In genomic region chr14:50342211-50343080, GRCh38 we compare ENCODE assay signal across 8 cellular contexts. TPM values are rescaled to one million over a fixed set of nuclear protein-coding genes. Genes with fewer than 3 reads are reported as not detected.
DNase-seq lines count a peak whose midpoint lies in the region; ATAC-seq and TF ChIP-seq lines count a peak whose summit lies in the region.

No MANE protein-coding gene starts in this region.

- no peaks in the 10 kb centered on the region for H3K4me1 ChIP-seq in H9 (ENCODE audit: insufficient read depth, low read length)
- peaks cover 41% of the 10 kb centered on the region for H3K4me1 ChIP-seq in osteoblast (ENCODE audit: insufficient read depth, low read length)

- H2BK5ac ChIP-seq in H9 (ENCODE audit: insufficient read length, low read length): no peak overlapping the region

- no peaks in the 10 kb centered on the region for H3K79me2 ChIP-seq in H9 (ENCODE audit: insufficient read depth, low read length)
- no peaks in the 10 kb centered on the region for H3K79me2 ChIP-seq in osteoblast (ENCODE audit: insufficient read depth, low read length)

- H3K4me3 Mint-ChIP-seq in H9: no peak overlapping the region

- no peaks in the 10 kb centered on the region for H4K20me1 ChIP-seq in H9 (ENCODE audit: control insufficient read depth, insufficient read depth, insufficient read length)
- no peaks in the 10 kb centered on the region for H4K20me1 ChIP-seq in osteoblast (ENCODE audit: insufficient read depth, low read length)

- H4K91ac ChIP-seq in H9 (ENCODE audit: insufficient read length, low read depth, low read length): no peak overlapping the region

- H3K27ac ChIP-seq in H9 (ENCODE audit: insufficient read length, low read depth, low read length) (no peak overlapping the region), osteoblast (ENCODE audit: low read depth, low read length) (peak overlapping the region; percentile 44)

- H3K27me3 ChIP-seq in H9 (ENCODE audit: insufficient read depth, low read length): no peaks in the 10 kb centered on the region
- H3K27me3 ChIP-seq in osteoblast (ENCODE audit: insufficient read depth, low read length): no peaks in the 10 kb centered on the region

- intact Hi-C loops in posterior vena cava (cut with DNase I): loop anchor here in 1 of 2 donors (10.0 kb wide), 1 partner anchor 52 kb away; the partner anchor contains the start of gene CDKL1

- no CpG with 5 or more reads among the region's 8 CpGs for WGBS in H9 (ENCODE audit: extremely low coverage, insufficient read length, low lambda C conversion rate)

- no peaks in the 10 kb centered on the region for H3K9me3 Mint-ChIP-seq in H9

- H3K4ac ChIP-seq in H9 (ENCODE audit: low read depth, low read length): no peak overlapping the region

- peak overlapping the region in 2 of 3 experiments; percentile 62; a peak in 1 of 7 replicates for H3K27ac Mint-ChIP-seq in H9

- no peaks in the 10 kb centered on the region for H3K36me3 ChIP-seq in osteoblast (ENCODE audit: insufficient read depth, low read length)

- H2BK120ac ChIP-seq in H9 (ENCODE audit: low read depth, low read length, poor library complexity, severe bottlenecking): no peak overlapping the region

- H2BK20ac ChIP-seq in H9 (ENCODE audit: low read depth, low read length, poor library complexity, severe bottlenecking): no peak overlapping the region

- H3K27me3 Mint-ChIP-seq in H9 (ENCODE audit: low read depth): no peaks in the 10 kb centered on the region; the same call in 1 of the 2 replicates

- H3K9me3 ChIP-seq in H9 (ENCODE audit: control insufficient read depth, low read depth, low read length) (no peaks in the 10 kb centered on the region), osteoblast (ENCODE audit: low read depth, low read length) (no peaks in the 10 kb centered on the region)

- H3K23ac ChIP-seq in H9 (ENCODE audit: insufficient read length, low read depth, low read length): no peak overlapping the region

- H2BK15ac ChIP-seq in H9 (ENCODE audit: low read depth, low read length): no peak overlapping the region

- H3K23me2 ChIP-seq in H9 (ENCODE audit: insufficient read length, low read depth, low read length, poor library complexity, severe bottlenecking): no peaks in the 10 kb centered on the region

- peak; percentile 43; the same call in 2 of the 3 replicates for TF ChIP-seq CTCF in H9 (conservative IDR thresholded peaks at IDR 0.05)
- peak; percentile 37 for TF ChIP-seq CTCF in osteoblast (IDR thresholded peaks at IDR 0.05; ENCODE audit: extremely low read depth, low read depth, low read length)

- DNase-seq in COR-L47 (lab: John Stamatoyannopoulos, UW) (peak; percentile 65), H9 (peak; percentile 55), NCI-H460 (ENCODE audit: extremely low read depth, low read depth) (peak; percentile 55), globus pallidus (ENCODE audit: low spot score) (peak; percentile 91), osteoblast (ENCODE audit: insufficient read length, low spot score, missing footprints) (no peak), posterior vena cava (ENCODE audit: low spot score) (no peak)
- peak; percentile 21 for DNase-seq in activated naive CD4-positive, alpha-beta T cell treated with Interleukin-2 at 50 U/mL for 16 hours

- peaks cover 7 to 23% of the 10 kb centered on the region in 2 experiments for H3K4me1 Mint-ChIP-seq in H9

- H2AK5ac ChIP-seq in H9 (ENCODE audit: insufficient read length, low read length): no peak overlapping the region

- no peak for ATAC-seq in GM18520 (IDR thresholded peaks at IDR 0.05; ENCODE audit: unreplicated experiment)

- no peak overlapping the region for H3K9ac ChIP-seq in H9 (ENCODE audit: extremely low read depth, insufficient read length, low read length)

- H2BK12ac ChIP-seq in H9 (ENCODE audit: insufficient read length, low read depth, low read length): no peak overlapping the region

- no peak overlapping the region for H3K14ac ChIP-seq in H9 (ENCODE audit: insufficient read depth, low read length)

- H2AFZ ChIP-seq in H9 (ENCODE audit: low read length): no peak overlapping the region
- H2AFZ ChIP-seq in osteoblast (ENCODE audit: low read length): peak overlapping the region; percentile 59

- no peak overlapping the region for H3K18ac ChIP-seq in H9 (ENCODE audit: insufficient read length, low read depth, low read length)

- peak overlapping the region; percentile 63 for H3K4me3 ChIP-seq in osteoblast (ENCODE audit: insufficient read depth, low read length)

- no peak overlapping the region for H3K4me2 ChIP-seq in H9 (ENCODE audit: insufficient read depth, insufficient read length, low read length)
- peak overlapping the region; percentile 85 for H3K4me2 ChIP-seq in osteoblast (ENCODE audit: insufficient read depth, low read length)

- H3K79me1 ChIP-seq in H9 (ENCODE audit: insufficient read depth, low read depth, low read length, poor library complexity, severe bottlenecking): no peaks in the 10 kb centered on the region

- H4K8ac ChIP-seq in H9 (replicated peaks; ENCODE audit: insufficient read length, low read depth, low read length): no peak overlapping the region

- no peak overlapping the region for H3T11ph ChIP-seq in H9 (ENCODE audit: low read length)

- H3K56ac ChIP-seq in H9 (ENCODE audit: insufficient read length, low read depth, low read length): no peak overlapping the region

- no peaks in the 10 kb centered on the region for H3K36me3 Mint-ChIP-seq in H9 (ENCODE audit: insufficient read depth in 1 of 3, low read depth in 3 of 3)

- H4K5ac ChIP-seq in H9 (ENCODE audit: insufficient read length, low read depth, low read length): no peak overlapping the region

RNA-seq across cellular contexts. Expression of gene DMAC2L, which starts 30.3 kb away (rescaled TPM):
- total RNA-seq in H9 (2021) (22.4 TPM in 2 replicates), osteoblast (7.2 and 9.4 TPM in 2 replicates), posterior vena cava (10 to 100 TPM; 12.0 to 13.4 TPM)
- 12.1 and 13.4 TPM in 2 replicates for total RNA-seq in NCI-H460 (2014; rRNA removed; shearing (Covaris generic))
- 10.5 and 21.0 TPM in 2 replicates for polyA plus RNA-seq in NCI-H460 (2014; cell fraction: nucleus; rRNA removed)

RNA-seq across cellular contexts. Expression of gene L2HGDH, which starts 30.4 kb away (rescaled TPM):
- total RNA-seq in H9 (2021) (22.6 and 24.8 TPM in 2 replicates), osteoblast (3.2 and 3.6 TPM in 2 replicates), posterior vena cava (1 to 10 TPM; 3.3 to 3.6 TPM)
- 10.6 and 12.3 TPM in 2 replicates for total RNA-seq in NCI-H460 (2014; rRNA removed; shearing (Covaris generic))
- polyA plus RNA-seq in NCI-H460 (2014; cell fraction: nucleus; rRNA removed): 7.9 and 11.6 TPM in 2 replicates

RNA-seq across cellular contexts. Expression of gene CDKL1, which starts 54.2 kb away (rescaled TPM):
- total RNA-seq in H9 (2021): 0.72 and 1.8 TPM in 2 replicates
- 65.5 and 157 TPM in 2 replicates for total RNA-seq in NCI-H460 (2014; rRNA removed; shearing (Covaris generic))
- polyA plus RNA-seq in NCI-H460 (2014; cell fraction: nucleus; rRNA removed): 8.0 and 17.2 TPM in 2 replicates
- total RNA-seq in osteoblast: 4.7 and 10.5 TPM in 2 replicates
- 10 to 100 TPM; 10.2 to 17.4 TPM for total RNA-seq in posterior vena cava

Comparison
In these comparisons a context has a peak if more than half of its experiments do, and no peak if none do; other contexts are left out.
1. DNase-seq: peak in COR-L47 (single experiment), H9 (single experiment), NCI-H460 (single experiment), activated naive CD4-positive, alpha-beta T cell treated with Interleukin-2 at 50 U/mL for 16 hours (single experiment) and globus pallidus (single experiment); none in osteoblast (single experiment) and posterior vena cava (single experiment).